1 cellular context compared by ENCODE assay signal in the genomic region with DNA sequence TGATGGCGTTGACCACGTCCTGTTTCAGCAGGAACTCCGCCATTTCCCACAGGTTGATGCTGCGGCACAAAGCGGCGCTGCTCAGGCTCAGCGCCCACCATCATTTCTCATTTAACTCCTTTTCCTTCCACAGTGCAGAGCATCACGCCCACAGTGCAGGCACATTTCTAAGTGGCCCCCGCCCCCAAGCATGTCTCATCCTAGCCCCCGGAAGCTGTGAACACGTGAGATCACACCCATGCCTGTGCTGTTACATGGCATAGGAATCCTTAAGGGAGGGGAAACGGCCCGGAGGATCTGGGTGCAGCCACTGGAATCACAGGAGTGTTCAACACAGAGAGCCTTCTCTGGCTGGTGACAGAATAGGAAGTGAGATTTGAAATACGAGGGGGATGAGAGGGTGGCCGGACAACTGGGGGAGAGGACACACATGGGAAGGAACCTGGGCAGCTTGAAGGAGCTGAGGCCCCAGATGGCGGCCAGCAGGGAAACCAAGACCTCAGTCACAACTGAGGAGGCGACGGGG.
TF ChIP-seq lines count a peak whose summit lies in the region.

No MANE protein-coding gene starts in this region.

TF ChIP-seq in HEK293, 187 proteins besides CTCF, POLR2A, EP300 and RAD21 (continued from another document):
- TF ChIP-seq, protein P1, sequence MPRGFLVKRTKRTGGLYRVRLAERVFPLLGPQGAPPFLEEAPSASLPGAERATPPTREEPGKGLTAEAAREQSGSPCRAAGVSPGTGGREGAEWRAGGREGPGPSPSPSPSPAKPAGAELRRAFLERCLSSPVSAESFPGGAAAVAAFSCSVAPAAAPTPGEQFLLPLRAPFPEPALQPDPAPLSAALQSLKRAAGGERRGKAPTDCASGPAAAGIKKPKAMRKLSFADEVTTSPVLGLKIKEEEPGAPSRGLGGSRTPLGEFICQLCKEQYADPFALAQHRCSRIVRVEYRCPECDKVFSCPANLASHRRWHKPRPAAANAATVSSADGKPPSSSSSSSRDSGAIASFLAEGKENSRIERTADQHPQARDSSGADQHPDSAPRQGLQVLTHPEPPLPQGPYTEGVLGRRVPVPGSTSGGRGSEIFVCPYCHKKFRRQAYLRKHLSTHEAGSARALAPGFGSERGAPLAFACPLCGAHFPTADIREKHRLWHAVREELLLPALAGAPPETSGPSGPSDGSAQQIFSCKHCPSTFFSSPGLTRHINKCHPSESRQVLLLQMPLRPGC (tag by site-specific recombination; IDR thresholded peaks at IDR 0.05), result no peak
- TF ChIP-seq ZNF24 (tag by site-specific recombination; IDR thresholded peaks at IDR 0.05) (no peak), ZBTB21 (tag by site-specific recombination; IDR thresholded peaks at IDR 0.05) (no peak)
- TF ChIP-seq, protein P2, sequence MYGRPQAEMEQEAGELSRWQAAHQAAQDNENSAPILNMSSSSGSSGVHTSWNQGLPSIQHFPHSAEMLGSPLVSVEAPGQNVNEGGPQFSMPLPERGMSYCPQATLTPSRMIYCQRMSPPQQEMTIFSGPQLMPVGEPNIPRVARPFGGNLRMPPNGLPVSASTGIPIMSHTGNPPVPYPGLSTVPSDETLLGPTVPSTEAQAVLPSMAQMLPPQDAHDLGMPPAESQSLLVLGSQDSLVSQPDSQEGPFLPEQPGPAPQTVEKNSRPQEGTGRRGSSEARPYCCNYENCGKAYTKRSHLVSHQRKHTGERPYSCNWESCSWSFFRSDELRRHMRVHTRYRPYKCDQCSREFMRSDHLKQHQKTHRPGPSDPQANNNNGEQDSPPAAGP (tag by site-specific recombination; IDR thresholded peaks at IDR 0.05), result no peak
